Comparison of ENCODE assay signal across 8 cellular contexts in the genomic region with DNA sequence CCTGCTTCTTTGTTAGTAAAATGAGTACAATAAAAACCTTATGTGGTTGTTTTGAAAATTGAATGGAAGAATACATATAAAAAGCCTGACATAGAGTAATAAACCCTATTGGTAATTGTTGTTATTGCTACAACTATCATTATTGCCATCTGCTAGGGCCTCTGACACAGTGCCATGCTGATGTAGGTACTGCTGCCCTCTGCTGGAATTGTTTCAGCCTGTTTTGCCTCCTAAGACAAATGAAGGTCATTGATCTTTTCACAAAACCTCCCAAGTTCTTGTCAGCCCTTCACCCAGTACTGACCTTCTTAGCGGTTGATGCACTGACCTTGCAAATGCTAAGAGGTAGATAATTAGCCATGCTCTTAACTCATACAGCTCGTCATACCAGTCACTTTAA.
DNase-seq lines count a peak whose midpoint lies in the region; ATAC-seq and TF ChIP-seq lines count a peak whose summit lies in the region.

No MANE protein-coding gene starts in this region.

- TF ChIP-seq CTCF in spleen (IDR thresholded peaks at IDR 0.05 in 8 of 11, conservative IDR thresholded peaks at IDR 0.05 in 3 of 11): no peak

- H3K4me1 ChIP-seq in adipocyte (ENCODE audit: control insufficient read depth, insufficient read depth, low read length): peaks cover 8% of the 10 kb centered on the region
- H3K4me1 ChIP-seq in spleen: no peaks in the 10 kb centered on the region

- intact Hi-C loops in spleen (cut with DNase I; ENCODE audit: low total_unique reads): no loop called here

- WGBS in spleen, 5 donors: 41 to 64% (median 47%) methylated on average over 2 of the region's 2 CpGs

- ATAC-seq in GM21390 (IDR thresholded peaks at IDR 0.05; ENCODE audit: unreplicated experiment) (no peak), GM19452 (IDR thresholded peaks at IDR 0.05; ENCODE audit: unreplicated experiment) (no peak)

- DNase-seq in stimulated activated CD4-positive, alpha-beta T cell treated with anti-CD3 and anti-CD28 coated beads, Interleukin-4, amount 100 ng/mL, for 24 hours: peak; percentile 6
- no peak for DNase-seq in stimulated activated CD4-positive, alpha-beta T cell treated with anti-CD3 and anti-CD28 coated beads, Interleukin-4, amount 100 ng/mL, for 1 hour
- DNase-seq in HPDE6-E6E7 (ENCODE audit: extremely low spot score) (peak; percentile 6), adipocyte (ENCODE audit: low read depth) (peak; percentile 38), medulla oblongata (ENCODE audit: extremely low spot score) (peak; percentile 14), spleen (no peak)

- no peaks in the 10 kb centered on the region for H3K9me3 ChIP-seq in adipocyte (ENCODE audit: control insufficient read depth, low read length)
- H3K9me3 ChIP-seq in spleen: no peaks in the 10 kb centered on the region

- TF ChIP-seq POLR2A in spleen (IDR thresholded peaks at IDR 0.05): no peak

- no peak overlapping the region for H3K27ac ChIP-seq in spleen

- no peak overlapping the region for H3K9ac ChIP-seq in adipocyte (ENCODE audit: low read length)

- H3K36me3 ChIP-seq in adipocyte (ENCODE audit: control insufficient read depth, insufficient read depth, low read length, severe bottlenecking) (no peaks in the 10 kb centered on the region), spleen (no peaks in the 10 kb centered on the region)

- H3K4me3 ChIP-seq in adipocyte (ENCODE audit: low read length): no peak overlapping the region
- H3K4me3 ChIP-seq in spleen: no peak overlapping the region

- H3K27me3 ChIP-seq in adipocyte (replicated peaks; ENCODE audit: control insufficient read depth, insufficient read depth, low read length) (no peaks in the 10 kb centered on the region), spleen (replicated peaks in 1 of 7) (no peaks in the 10 kb centered on the region)

Comparison
In these comparisons a context has a peak if more than half of its experiments do, and no peak if none do; other contexts are left out.
1. DNase-seq: peak in stimulated activated CD4-positive, alpha-beta T cell treated with anti-CD3 and anti-CD28 coated beads, Interleukin-4, amount 100 ng/mL, for 24 hours (single experiment), HPDE6-E6E7 (single experiment), adipocyte (single experiment) and medulla oblongata (single experiment); none in stimulated activated CD4-positive, alpha-beta T cell treated with anti-CD3 and anti-CD28 coated beads, Interleukin-4, amount 100 ng/mL, for 1 hour (single experiment) and spleen (single experiment).